Comparison of ENCODE assay signal across 13 cellular contexts in the genomic region with DNA sequence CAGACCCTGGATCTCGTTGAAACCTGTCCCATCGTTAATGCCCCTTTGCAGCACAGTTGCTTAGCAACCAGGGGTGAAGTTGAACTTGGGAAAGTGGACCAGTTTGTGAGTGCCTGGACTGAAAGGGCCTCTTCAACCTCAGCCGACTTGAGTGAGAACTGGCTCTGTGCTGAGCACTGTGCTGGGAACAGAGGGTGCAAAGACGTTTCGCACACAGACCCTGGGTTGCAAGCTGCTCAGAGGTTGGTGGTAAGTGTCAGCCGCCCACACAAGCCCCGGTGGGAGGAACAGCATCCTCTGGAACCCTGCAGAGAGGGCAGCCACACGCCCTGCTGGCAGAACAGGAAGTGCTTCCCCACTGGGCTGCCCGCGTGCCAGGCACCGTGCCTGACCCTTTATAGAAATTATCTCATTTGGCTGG.
DNase-seq lines count a peak whose midpoint lies in the region; ATAC-seq and TF ChIP-seq lines count a peak whose summit lies in the region.
"Had no signal": no experiment of that assay in that cellular context is flagged by ENCODE, and none has a peak within 500 bp of the region (broad histone marks: within the 10 kb centered on the region; RNA-seq: fewer than 3 reads in every experiment).

No MANE protein-coding gene starts in this region.

- ATAC-seq in left lung (no peak), upper lobe of right lung (peak; percentile 73), HG03135 (IDR thresholded peaks at IDR 0.05; ENCODE audit: unreplicated experiment) (no peak), GM19328 (IDR thresholded peaks at IDR 0.05; ENCODE audit: unreplicated experiment) (no peak)

- DNase-seq in stimulated activated CD4-positive, alpha-beta T cell treated with anti-CD3 and anti-CD28 coated beads, Interleukin-12 subunit alpha, Interleukin-12 subunit beta, amount 100 ng/mL, for 4 hours = peak; percentile 25
- DNase-seq in stimulated activated CD4-positive, alpha-beta T cell treated with anti-CD3 and anti-CD28 coated beads, Interleukin-2, amount 100 ng/mL, for 48 hours = no peak
- DNase-seq in activated T-cell treated with anti-CD3 and anti-CD28 coated beads, Interleukin-2, amount 50 U/mL, for 1 hour = peak; percentile 28
- DNase-seq in left lung (peak; percentile 47 to 74), upper lobe of right lung (peak; percentile 71), H4 (ENCODE audit: low spot score) (no peak)
- DNase-seq: brain microvascular endothelial cell, NCI-H2107, trophoblast cell had no signal

- H3K9me3 ChIP-seq in left lung (no peaks in the 10 kb centered on the region), upper lobe of right lung (no peaks in the 10 kb centered on the region)

- H3K4me3 ChIP-seq in left lung (no peak overlapping the region), upper lobe of right lung (no peak overlapping the region)
- H3K4me3 ChIP-seq: neural progenitor cell had no signal

- intact Hi-C loops in left lung (cut with DNase I) = no loop called here
- intact Hi-C loops in upper lobe of right lung (cut with DNase I) = no loop called here

- H3K4me1 ChIP-seq in left lung (peaks cover 0 to 12% of the 10 kb centered on the region in 2 donors), upper lobe of right lung (peaks cover 3% of the 10 kb centered on the region)

- H3K27me3 ChIP-seq in left lung (peaks cover 0 to 24% of the 10 kb centered on the region in 2 donors), upper lobe of right lung (no peaks in the 10 kb centered on the region)
- H3K27me3 ChIP-seq: brain microvascular endothelial cell, neural progenitor cell had no signal

- TF ChIP-seq CTCF in left lung (IDR thresholded peaks at IDR 0.05) (no peak), upper lobe of right lung (IDR thresholded peaks at IDR 0.05) (no peak)

- H3K27ac ChIP-seq in left lung (no peak overlapping the region), upper lobe of right lung (no peak overlapping the region)
- H3K27ac ChIP-seq: brain microvascular endothelial cell, neural progenitor cell, VCaP had no signal

- H3K36me3 ChIP-seq in left lung (no peaks in the 10 kb centered on the region), upper lobe of right lung (no peaks in the 10 kb centered on the region)
- H3K36me3 ChIP-seq: brain microvascular endothelial cell, neural progenitor cell had no signal

Comparison
In these comparisons a context has a peak if more than half of its experiments do, and no peak if none do; other contexts are left out.
1. DNase-seq: peak in stimulated activated CD4-positive, alpha-beta T cell treated with anti-CD3 and anti-CD28 coated beads, Interleukin-12 subunit alpha, Interleukin-12 subunit beta, amount 100 ng/mL, for 4 hours (single experiment), activated T-cell treated with anti-CD3 and anti-CD28 coated beads, Interleukin-2, amount 50 U/mL, for 1 hour (single experiment), left lung (2 of 2) and upper lobe of right lung (single experiment); none in stimulated activated CD4-positive, alpha-beta T cell treated with anti-CD3 and anti-CD28 coated beads, Interleukin-2, amount 100 ng/mL, for 48 hours (0 of 2) and H4 (single experiment).